23 cellular contexts compared by ENCODE assay signal in the genomic region with DNA sequence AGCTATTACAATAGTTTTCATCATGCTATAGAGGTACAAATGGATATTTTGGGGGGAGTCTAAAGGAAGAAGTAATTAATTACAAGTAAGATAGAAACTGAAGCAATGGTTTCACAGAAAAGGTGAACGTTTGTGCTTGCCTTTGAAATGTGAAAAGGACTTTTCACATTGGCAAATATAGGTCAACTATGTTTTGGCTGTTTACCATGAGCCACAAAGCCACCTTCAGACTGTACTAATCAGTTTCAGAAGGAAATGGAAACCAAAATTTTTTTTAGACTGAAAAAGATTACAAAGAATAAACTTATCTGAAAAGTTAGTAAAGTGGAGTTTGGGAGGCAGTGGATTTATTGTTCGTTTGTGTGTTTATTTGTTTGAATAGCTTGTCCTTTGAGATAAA. TPM values are rescaled to one million over a fixed set of nuclear protein-coding genes. Genes with fewer than 3 reads are reported as not detected.
"Had no signal": no experiment of that assay in that cellular context is flagged by ENCODE, and none has a peak within 500 bp of the region (broad histone marks: within the 10 kb centered on the region; RNA-seq: fewer than 3 reads in every experiment).

No MANE protein-coding gene starts in this region.

- H3K4me3 ChIP-seq: dorsolateral prefrontal cortex, heart left ventricle, lung, neural progenitor cell, ovary, right atrium auricular region, sigmoid colon, skin epidermis, vagina had no signal

- H3K4me3 Mint-ChIP-seq: natural killer cell treated with Interleukin-12 subunit alpha and Interleukin-12 subunit beta and Interleukin-15 and Interleukin-18, amount 100 ng/mL, for 72 hours; neural progenitor cell had no signal

- H3K4me1 ChIP-seq: heart left ventricle, neural progenitor cell, right atrium auricular region, sigmoid colon, vagina had no signal

- H3K4me2 ChIP-seq: neural progenitor cell had no signal

- H3K9ac ChIP-seq: neural progenitor cell had no signal

- H3K27ac ChIP-seq: dorsolateral prefrontal cortex, heart left ventricle, neural progenitor cell, ovary, right atrium auricular region, sigmoid colon, skin epidermis, vagina had no signal

- ATAC-seq: esophagus mucosa; heart left ventricle; left colon; left ventricle myocardium superior; natural killer cell treated with Interleukin-12 subunit alpha and Interleukin-12 subunit beta and Interleukin-15 and Interleukin-18, amount 100 ng/mL, for 72 hours had no signal

- H3K36me3 ChIP-seq: heart left ventricle, neural progenitor cell, ovary, right atrium auricular region, sigmoid colon, vagina had no signal

- DNase-seq: dorsolateral prefrontal cortex; effector CD8-positive, alpha-beta T cell; heart left ventricle; hippocampal formation; left colon; left ventricle myocardium superior; mesenchymal stem cell; midbrain; nucleus accumbens; ovary; sigmoid colon; stimulated activated CD4-positive, alpha-beta T cell treated with anti-CD3 and anti-CD28 coated beads, Interleukin-2, amount 100 ng/mL, for 24 hours; stimulated activated naive CD4-positive, alpha-beta T cell treated with Interleukin-2 at 50 U/mL for 16 hours; trophoblast cell had no signal

- FAIRE-seq: endometrium, frontal cortex had no signal

- H2AFZ ChIP-seq: neural progenitor cell had no signal

- H3K36me3 Mint-ChIP-seq: natural killer cell treated with Interleukin-12 subunit alpha and Interleukin-12 subunit beta and Interleukin-15 and Interleukin-18, amount 100 ng/mL, for 72 hours; neural progenitor cell had no signal

- H3K9me3 ChIP-seq: heart left ventricle, ovary, right atrium auricular region, sigmoid colon, vagina had no signal

- H3K27me3 ChIP-seq: neural progenitor cell, ovary, sigmoid colon, vagina had no signal

- H3K27ac Mint-ChIP-seq: natural killer cell treated with Interleukin-12 subunit alpha and Interleukin-12 subunit beta and Interleukin-15 and Interleukin-18, amount 100 ng/mL, for 72 hours; neural progenitor cell had no signal

RNA-seq across cellular contexts. Expression of gene SYTL5, which starts 32.1 kb away (rescaled TPM):
- total RNA-seq: left ventricle myocardium superior; natural killer cell treated with Interleukin-12 subunit alpha and Interleukin-12 subunit beta and Interleukin-15 and Interleukin-18, amount 100 ng/mL, for 72 hours had no signal
